Comparison of ENCODE assay signal across 26 cellular contexts in genomic region chr5:161314033-161314432, GRCh38.
A peak's percentile ranks its signal among the peaks of the same experiment; 100 is the strongest.
DNase-seq lines count a peak whose midpoint lies in the region; ATAC-seq and TF ChIP-seq lines count a peak whose summit lies in the region.
"Had no signal": no experiment of that assay in that cellular context is flagged by ENCODE, and none has a peak within 500 bp of the region (broad histone marks: within the 10 kb centered on the region; RNA-seq: fewer than 3 reads in every experiment).

No MANE protein-coding gene starts in this region.

- POLR2A ChIA-PET in OCI-LY7 (lab: Charles Lee), result no interaction called here
- POLR2A ChIA-PET in WTC11 (lab: Charles Lee), result no interaction called here

- no peak overlapping the region for H3K4me3 Mint-ChIP-seq in activated T-helper 1 cell treated with anti-CD3 and anti-CD28 coated beads, Interleukin-12 subunit alpha, Interleukin-12 subunit beta, Interleukin-2, Interleukin-4 antibody, amounts not matched to agents 30 ng/mL and 10 ng/mL and 1 ng/mL, durations not matched to agents 14 hours and 24 hours and 36 hours
- no peak overlapping the region for H3K4me3 Mint-ChIP-seq in WTC11
- H3K4me3 Mint-ChIP-seq: activated CD4-positive, alpha-beta T cell treated with anti-CD3 and anti-CD28 coated beads, Interleukin-2, amount 10 ng/mL, durations not matched to agents 7 days and 5 days; activated CD8-positive, alpha-beta memory T cell treated with anti-CD3 and anti-CD28 coated beads, Interleukin-2, amount 10 ng/mL, durations not matched to agents 7 days and 5 days; activated naive CD4-positive, alpha-beta T cell treated with anti-CD3 and anti-CD28 coated beads, Interleukin-2, amount 50 U/mL, for 24 hours; activated T-cell treated with anti-CD3 and anti-CD28 coated beads, Interleukin-2, amount 50 U/mL, for 72 hours; CD8-positive, alpha-beta memory T cell; HFFc6 had no signal

- H3K18ac ChIP-seq in mesendoderm (ENCODE audit: low read length), result no peak overlapping the region

- no peak overlapping the region for H3K4ac ChIP-seq in mesendoderm (ENCODE audit: low read depth, low read length)

- BruUV-seq in OCI-LY7 (replicated peaks; lab: Mats Ljungman, UMichigan), result no TSS peak

- H3K36me3 ChIP-seq in mesendoderm (ENCODE audit: control insufficient read depth, insufficient read depth, low read length) (no peaks in the 10 kb centered on the region), aorta (ENCODE audit: control insufficient read depth in 1 of 2, insufficient read depth in 2 of 2, low read length in 1 of 2) (no peaks in the 10 kb centered on the region), OCI-LY7 (ENCODE audit: insufficient read depth, low read length) (no peaks in the 10 kb centered on the region)
- H3K36me3 ChIP-seq: ascending aorta, upper lobe of left lung, WERI-Rb-1 had no signal

- no CpG with 5 or more reads among the region's 3 CpGs for WGBS in mesendoderm (ENCODE audit: extremely low coverage, insufficient coverage, low lambda C conversion rate)
- WGBS in aorta, 2 donors, result 54 to 61% methylated on average over 3 of the region's 3 CpGs

- no peak overlapping the region for H4K5ac ChIP-seq in mesendoderm (ENCODE audit: low read length)

- no peak overlapping the region for H2BK5ac ChIP-seq in mesendoderm (ENCODE audit: low read length)

- no peak overlapping the region for H2BK120ac ChIP-seq in mesendoderm (ENCODE audit: low read depth, low read length)

- H4K8ac ChIP-seq in mesendoderm (ENCODE audit: low read depth, low read length), result no peak overlapping the region

- H3K4me2 ChIP-seq in mesendoderm (ENCODE audit: low read length), result no peak overlapping the region
- no peak overlapping the region for H3K4me2 ChIP-seq in OCI-LY7 (ENCODE audit: low read length)

- peak; percentile 22 for ATAC-seq in HG03442 (IDR thresholded peaks at IDR 0.05; ENCODE audit: unreplicated experiment)
- ATAC-seq in aorta (ENCODE audit: low FRiP score), result peak; percentile 59
- no peak; the same call in 1 of the 2 replicates for ATAC-seq in WTC11
- ATAC-seq: activated CD8-positive, alpha-beta memory T cell treated with anti-CD3 and anti-CD28 coated beads, Interleukin-2, amount 10 ng/mL, durations not matched to agents 7 days and 5 days; activated T-cell treated with anti-CD3 and anti-CD28 coated beads, Interleukin-2, amount 50 U/mL, for 72 hours; SK-N-SH treated with all-trans-retinoic acid at 6 μM for 48 hours had no signal

- no peaks in the 10 kb centered on the region for H4K20me1 ChIP-seq in OCI-LY7 (ENCODE audit: insufficient read depth, low read length)

- no peak overlapping the region for H2AFZ ChIP-seq in OCI-LY7 (ENCODE audit: low read length)

- H3K9me3 Mint-ChIP-seq in activated T-helper 1 cell treated with anti-CD3 and anti-CD28 coated beads, Interleukin-12 subunit alpha, Interleukin-12 subunit beta, Interleukin-2, Interleukin-4 antibody, amounts not matched to agents 30 ng/mL and 10 ng/mL and 1 ng/mL, durations not matched to agents 14 hours and 24 hours and 36 hours, result no peaks in the 10 kb centered on the region
- peaks cover 7% of the 10 kb centered on the region for H3K9me3 Mint-ChIP-seq in WTC11
- H3K9me3 Mint-ChIP-seq: activated CD4-positive, alpha-beta T cell treated with anti-CD3 and anti-CD28 coated beads, Interleukin-2, amount 10 ng/mL, durations not matched to agents 7 days and 5 days had no signal

- DNase-seq in NCI-H82 (lab: John Stamatoyannopoulos, UW) (peak; percentile 8), NCI-H82 treated with DMSO at 0.1 percent for 48 hours (lab: John Stamatoyannopoulos, UW; ENCODE audit: unreplicated experiment) (no peak), mesendoderm (no peak), aorta (no peak), OCI-LY7 (ENCODE audit: low spot score) (no peak), WTC11 (ENCODE audit: low spot score) (no peak)
- no peak for DNase-seq in activated T-helper 1 cell treated with anti-CD3 and anti-CD28 coated beads, Interleukin-12 subunit alpha, Interleukin-12 subunit beta, Interleukin-2, Interleukin-4 antibody, amounts not matched to agents 30 ng/mL and 10 ng/mL and 1 ng/mL, durations not matched to agents 14 hours and 24 hours and 36 hours (ENCODE audit: low spot score)
- DNase-seq: activated CD4-positive, alpha-beta T cell treated with anti-CD3 and anti-CD28 coated beads, Interleukin-2, amount 10 ng/mL, durations not matched to agents 7 days and 5 days; activated CD8-positive, alpha-beta memory T cell treated with anti-CD3 and anti-CD28 coated beads, Interleukin-2, amount 10 ng/mL, durations not matched to agents 7 days and 5 days; activated T-cell treated with anti-CD3 and anti-CD28 coated beads, Interleukin-2, amount 50 U/mL, for 72 hours; AML-193; caudate nucleus; CD8-positive, alpha-beta memory T cell; dermis blood vessel endothelial cell; DMS79; HFFc6; islet precursor cell; NCI-H187; NCI-H2227 treated with DMSO at 0.1 percent for 48 hours; NCI-H748 treated with DMSO at 0.1 percent for 48 hours; upper lobe of left lung; WERI-Rb-1 had no signal

- no peaks in the 10 kb centered on the region for H3K79me1 ChIP-seq in mesendoderm (ENCODE audit: low read length)

- H3K4me3 ChIP-seq in mesendoderm (ENCODE audit: low read length), result no peak overlapping the region
- no peak overlapping the region for H3K4me3 ChIP-seq in aorta (ENCODE audit: low read length in 2 of 2)
- no peak overlapping the region for H3K4me3 ChIP-seq in OCI-LY7 (ENCODE audit: low read depth, low read length, poor library complexity, severe bottlenecking)
- H3K4me3 ChIP-seq: ascending aorta, upper lobe of left lung had no signal

- no peak overlapping the region for H3K23ac ChIP-seq in mesendoderm (ENCODE audit: low read length)

- no peak overlapping the region for H3K27ac Mint-ChIP-seq in activated T-helper 1 cell treated with anti-CD3 and anti-CD28 coated beads, Interleukin-12 subunit alpha, Interleukin-12 subunit beta, Interleukin-2, Interleukin-4 antibody, amounts not matched to agents 30 ng/mL and 10 ng/mL and 1 ng/mL, durations not matched to agents 14 hours and 24 hours and 36 hours
- no peak overlapping the region for H3K27ac Mint-ChIP-seq in WTC11
- H3K27ac Mint-ChIP-seq: activated CD4-positive, alpha-beta T cell treated with anti-CD3 and anti-CD28 coated beads, Interleukin-2, amount 10 ng/mL, durations not matched to agents 7 days and 5 days; activated CD8-positive, alpha-beta memory T cell treated with anti-CD3 and anti-CD28 coated beads, Interleukin-2, amount 10 ng/mL, durations not matched to agents 7 days and 5 days; activated naive CD4-positive, alpha-beta T cell treated with anti-CD3 and anti-CD28 coated beads, Interleukin-2, amount 50 U/mL, for 24 hours; activated T-cell treated with anti-CD3 and anti-CD28 coated beads, Interleukin-2, amount 50 U/mL, for 72 hours; CD8-positive, alpha-beta memory T cell; HFFc6 had no signal

- H3K27ac ChIP-seq in mesendoderm (ENCODE audit: low read depth, low read length), result no peak overlapping the region
- no peak overlapping the region for H3K27ac ChIP-seq in aorta (ENCODE audit: low read depth in 1 of 2, low read length in 2 of 2)
- H3K27ac ChIP-seq in OCI-LY7 (ENCODE audit: low read depth, low read length, poor library complexity, severe bottlenecking), result no peak overlapping the region
- H3K27ac ChIP-seq: ascending aorta, upper lobe of left lung, WERI-Rb-1 had no signal

- H3K4me1 Mint-ChIP-seq in activated T-helper 1 cell treated with anti-CD3 and anti-CD28 coated beads, Interleukin-12 subunit alpha, Interleukin-12 subunit beta, Interleukin-2, Interleukin-4 antibody, amounts not matched to agents 30 ng/mL and 10 ng/mL and 1 ng/mL, durations not matched to agents 14 hours and 24 hours and 36 hours (ENCODE audit: low read depth), result no peaks in the 10 kb centered on the region
- no peaks in the 10 kb centered on the region for H3K4me1 Mint-ChIP-seq in WTC11
- H3K4me1 Mint-ChIP-seq: activated CD4-positive, alpha-beta T cell treated with anti-CD3 and anti-CD28 coated beads, Interleukin-2, amount 10 ng/mL, durations not matched to agents 7 days and 5 days; activated CD8-positive, alpha-beta memory T cell treated with anti-CD3 and anti-CD28 coated beads, Interleukin-2, amount 10 ng/mL, durations not matched to agents 7 days and 5 days; activated naive CD4-positive, alpha-beta T cell treated with anti-CD3 and anti-CD28 coated beads, Interleukin-2, amount 50 U/mL, for 24 hours; CD8-positive, alpha-beta memory T cell had no signal

- H3K9me3 ChIP-seq in aorta (ENCODE audit: control insufficient read depth, low read length) (no peaks in the 10 kb centered on the region), OCI-LY7 (ENCODE audit: low read length) (no peaks in the 10 kb centered on the region)
- H3K9me3 ChIP-seq: ascending aorta, upper lobe of left lung had no signal

- H3K4me1 ChIP-seq in mesendoderm (ENCODE audit: control insufficient read depth, low read depth, low read length) (no peaks in the 10 kb centered on the region), aorta (ENCODE audit: control insufficient read depth in 1 of 2, insufficient read depth in 2 of 2, low read length in 2 of 2) (no peaks in the 10 kb centered on the region), OCI-LY7 (ENCODE audit: insufficient read depth, low read length, poor library complexity, severe bottlenecking) (no peaks in the 10 kb centered on the region)
- H3K4me1 ChIP-seq: ascending aorta, upper lobe of left lung had no signal

- no peak overlapping the region for H2BK15ac ChIP-seq in mesendoderm (replicated peaks; ENCODE audit: low read depth)

- intact Hi-C loops in aorta (cut with DNase I) (no loop called here), OCI-LY7 (cut with micrococcal nuclease; ENCODE audit: unreplicated experiment) (no loop called here)
- intact Hi-C loops in activated T-helper 1 cell treated with anti-CD3 and anti-CD28 coated beads, Interleukin-12 subunit alpha, Interleukin-12 subunit beta, Interleukin-2, Interleukin-4 antibody, amounts not matched to agents 30 ng/mL and 10 ng/mL and 1 ng/mL, durations not matched to agents 14 hours and 24 hours and 36 hours (cut with micrococcal nuclease), result no loop called here

- CTCF ChIA-PET in OCI-LY7 (lab: Charles Lee; ENCODE audit: unreplicated experiment) (no interaction called here), WTC11 (lab: Charles Lee) (no interaction called here)

- no peaks in the 10 kb centered on the region for H3K27me3 Mint-ChIP-seq in activated T-helper 1 cell treated with anti-CD3 and anti-CD28 coated beads, Interleukin-12 subunit alpha, Interleukin-12 subunit beta, Interleukin-2, Interleukin-4 antibody, amounts not matched to agents 30 ng/mL and 10 ng/mL and 1 ng/mL, durations not matched to agents 14 hours and 24 hours and 36 hours (ENCODE audit: insufficient read depth)
- H3K27me3 Mint-ChIP-seq in WTC11 (ENCODE audit: low read depth), result no peaks in the 10 kb centered on the region
- H3K27me3 Mint-ChIP-seq: activated CD4-positive, alpha-beta T cell treated with anti-CD3 and anti-CD28 coated beads, Interleukin-2, amount 10 ng/mL, durations not matched to agents 7 days and 5 days; activated CD8-positive, alpha-beta memory T cell treated with anti-CD3 and anti-CD28 coated beads, Interleukin-2, amount 10 ng/mL, durations not matched to agents 7 days and 5 days; activated naive CD4-positive, alpha-beta T cell treated with anti-CD3 and anti-CD28 coated beads, Interleukin-2, amount 50 U/mL, for 24 hours; CD8-positive, alpha-beta memory T cell had no signal

- H3K9me2 ChIP-seq in OCI-LY7 (ENCODE audit: insufficient read depth, low read length), result no peaks in the 10 kb centered on the region

- peak overlapping the region; percentile 19 for H3K56ac ChIP-seq in mesendoderm (ENCODE audit: low read length)

- H3K79me2 ChIP-seq in mesendoderm (ENCODE audit: control insufficient read depth, insufficient read depth, low read length) (no peaks in the 10 kb centered on the region), OCI-LY7 (ENCODE audit: insufficient read depth, low read depth, low read length) (no peaks in the 10 kb centered on the region)

- peak overlapping the region; percentile 67 for H2AK5ac ChIP-seq in mesendoderm (ENCODE audit: low read length)

- H3K36me3 Mint-ChIP-seq in activated T-helper 1 cell treated with anti-CD3 and anti-CD28 coated beads, Interleukin-12 subunit alpha, Interleukin-12 subunit beta, Interleukin-2, Interleukin-4 antibody, amounts not matched to agents 30 ng/mL and 10 ng/mL and 1 ng/mL, durations not matched to agents 14 hours and 24 hours and 36 hours (ENCODE audit: low read depth), result no peaks in the 10 kb centered on the region
- no peaks in the 10 kb centered on the region; the same call in 1 of the 2 replicates for H3K36me3 Mint-ChIP-seq in WTC11
- H3K36me3 Mint-ChIP-seq: activated CD8-positive, alpha-beta memory T cell treated with anti-CD3 and anti-CD28 coated beads, Interleukin-2, amount 10 ng/mL, durations not matched to agents 7 days and 5 days; activated naive CD4-positive, alpha-beta T cell treated with anti-CD3 and anti-CD28 coated beads, Interleukin-2, amount 50 U/mL, for 24 hours; CD8-positive, alpha-beta memory T cell had no signal

- no peaks in the 10 kb centered on the region for H3K27me3 ChIP-seq in mesendoderm (ENCODE audit: insufficient read depth, low read length, poor library complexity)
- H3K27me3 ChIP-seq in aorta (ENCODE audit: control insufficient read depth in 1 of 2, insufficient read depth in 2 of 2, low read length in 1 of 2), result no peaks in the 10 kb centered on the region
- H3K27me3 ChIP-seq: ascending aorta, upper lobe of left lung had no signal

- no peak overlapping the region for H3K9ac ChIP-seq in mesendoderm (ENCODE audit: low read length)

- TF ChIP-seq CTCF in OCI-LY7 (conservative IDR thresholded peaks at IDR 0.05; ENCODE audit: low read length), result no peak
- no peak for TF ChIP-seq CTCF in WTC11 (IDR thresholded peaks at IDR 0.05)
